Comparison of ENCODE assay signal across 10 cellular contexts in genomic region chrX:136754641-136755040, GRCh38. TPM values are rescaled to one million over a fixed set of nuclear protein-coding genes. Genes with fewer than 3 reads are reported as not detected.
DNase-seq lines count a peak whose midpoint lies in the region; ATAC-seq and TF ChIP-seq lines count a peak whose summit lies in the region.
"Had no signal": no experiment of that assay in that cellular context is flagged by ENCODE, and none has a peak within 500 bp of the region (broad histone marks: within the 10 kb centered on the region; RNA-seq: fewer than 3 reads in every experiment).

No MANE protein-coding gene starts in this region.

- ATAC-seq in HG02678 (IDR thresholded peaks at IDR 0.05; ENCODE audit: unreplicated experiment), result no peak

- H3K4me1 ChIP-seq in right atrium auricular region (peaks cover 0 to 14% of the 10 kb centered on the region in 2 donors), thymus (ENCODE audit: control insufficient read depth, insufficient read depth, low read length) (no peaks in the 10 kb centered on the region), hepatocyte (ENCODE audit: insufficient read depth) (no peaks in the 10 kb centered on the region)
- H3K4me1 ChIP-seq: parathyroid adenoma had no signal

- H3K4me3 ChIP-seq in right atrium auricular region (no peak overlapping the region), thymus (ENCODE audit: low read length) (no peak overlapping the region), hepatocyte (no peak overlapping the region)

- H2AFZ ChIP-seq in hepatocyte, result no peak overlapping the region
- H2AFZ ChIP-seq: parathyroid adenoma had no signal

- TF ChIP-seq CTCF in right atrium auricular region (IDR thresholded peaks at IDR 0.05) (no peak), hepatocyte (IDR thresholded peaks at IDR 0.05; ENCODE audit: poor library complexity) (no peak), RWPE1 (conservative IDR thresholded peaks at IDR 0.05; ENCODE audit: low read depth) (no peak)

- peak; percentile 20 for DNase-seq in stimulated activated CD4-positive, alpha-beta T cell treated with anti-CD3 and anti-CD28 coated beads, Interleukin-15, amount 100 ng/mL, for 24 hours
- DNase-seq in stimulated activated CD4-positive, alpha-beta T cell treated with anti-CD3 and anti-CD28 coated beads, Interleukin-2, amount 100 ng/mL, for 48 hours, result no peak
- peak; percentile 27 for DNase-seq in activated CD4-positive, alpha-beta memory T cell treated with anti-CD3 and anti-CD28 coated beads, Interleukin-2, amount 10 ng/mL, durations not matched to agents 7 days and 5 days
- DNase-seq in right atrium auricular region (ENCODE audit: low spot score) (no peak), hepatocyte (ENCODE audit: low spot score) (no peak), RWPE1 (ENCODE audit: low spot score) (no peak)
- DNase-seq: stimulated activated CD8-positive, alpha-beta memory T cell treated with anti-CD3 and anti-CD28 coated beads, Interleukin-4, amount 100 ng/mL, for 48 hours had no signal

- 24% methylated on average over 3 of the region's 3 CpGs for WGBS in thymus
- WGBS in hepatocyte (ENCODE audit: low lambda C conversion rate, missing lambda C conversion rate), result 75% methylated on average over 3 of the region's 3 CpGs

- H3K36me3 Mint-ChIP-seq in activated CD4-positive, alpha-beta memory T cell treated with anti-CD3 and anti-CD28 coated beads, Interleukin-2, amount 10 ng/mL, durations not matched to agents 7 days and 5 days (ENCODE audit: low read depth), result peaks cover 34% of the 10 kb centered on the region

- H3K9me3 Mint-ChIP-seq in activated CD4-positive, alpha-beta memory T cell treated with anti-CD3 and anti-CD28 coated beads, Interleukin-2, amount 10 ng/mL, durations not matched to agents 7 days and 5 days, result no peaks in the 10 kb centered on the region

- no peak overlapping the region for H3K4me2 ChIP-seq in hepatocyte

- CTCF ChIA-PET in activated CD4-positive, alpha-beta memory T cell treated with anti-CD3 and anti-CD28 coated beads, Interleukin-2, amount 10 ng/mL, durations not matched to agents 7 days and 5 days (lab: Charles Lee), result no interaction called here
- CTCF ChIA-PET in RWPE1 (lab: Yijun Ruan, JAX), result no interaction called here

- H3K9me2 ChIP-seq in hepatocyte (replicated peaks; ENCODE audit: insufficient read depth), result no peaks in the 10 kb centered on the region

- H3K4me1 Mint-ChIP-seq in activated CD4-positive, alpha-beta memory T cell treated with anti-CD3 and anti-CD28 coated beads, Interleukin-2, amount 10 ng/mL, durations not matched to agents 7 days and 5 days, result peaks cover 59% of the 10 kb centered on the region

- H3K27ac ChIP-seq in right atrium auricular region (peak overlapping the region; percentile 0 to 31), thymus (ENCODE audit: low read depth) (peak overlapping the region; percentile 42), hepatocyte (no peak overlapping the region), RWPE1 (no peak overlapping the region)
- H3K27ac ChIP-seq: parathyroid adenoma had no signal

- H3K4me3 Mint-ChIP-seq in activated CD4-positive, alpha-beta memory T cell treated with anti-CD3 and anti-CD28 coated beads, Interleukin-2, amount 10 ng/mL, durations not matched to agents 7 days and 5 days, result no peak overlapping the region

- H3K27me3 ChIP-seq in right atrium auricular region, result no peaks in the 10 kb centered on the region
- no peaks in the 10 kb centered on the region for H3K27me3 ChIP-seq in thymus (ENCODE audit: control insufficient read depth, insufficient read depth)
- H3K27me3 ChIP-seq in hepatocyte, result no peaks in the 10 kb centered on the region

- no peaks in the 10 kb centered on the region for H3K79me2 ChIP-seq in hepatocyte
- H3K79me2 ChIP-seq: parathyroid adenoma had no signal

- no peak overlapping the region for H3K27ac Mint-ChIP-seq in activated CD4-positive, alpha-beta memory T cell treated with anti-CD3 and anti-CD28 coated beads, Interleukin-2, amount 10 ng/mL, durations not matched to agents 7 days and 5 days

- H3K27me3 Mint-ChIP-seq in activated CD4-positive, alpha-beta memory T cell treated with anti-CD3 and anti-CD28 coated beads, Interleukin-2, amount 10 ng/mL, durations not matched to agents 7 days and 5 days, result no peaks in the 10 kb centered on the region

- H3K9me3 ChIP-seq in right atrium auricular region, result no peaks in the 10 kb centered on the region
- H3K9me3 ChIP-seq in thymus (ENCODE audit: control insufficient read depth), result no peaks in the 10 kb centered on the region
- H3K9me3 ChIP-seq in hepatocyte (ENCODE audit: low read depth), result no peaks in the 10 kb centered on the region

- H4K20me1 ChIP-seq in hepatocyte (ENCODE audit: insufficient read depth, poor library complexity, severe bottlenecking), result no peaks in the 10 kb centered on the region

- POLR2A ChIA-PET in activated CD4-positive, alpha-beta memory T cell treated with anti-CD3 and anti-CD28 coated beads, Interleukin-2, amount 10 ng/mL, durations not matched to agents 7 days and 5 days (lab: Charles Lee), result no interaction called here
- POLR2A ChIA-PET in RWPE1 (lab: Yijun Ruan, JAX; ENCODE audit: low non-redundant PET), result no interaction called here

- H3K36me3 ChIP-seq in right atrium auricular region (no peaks in the 10 kb centered on the region), thymus (ENCODE audit: control insufficient read depth, insufficient read depth) (no peaks in the 10 kb centered on the region), hepatocyte (replicated peaks; ENCODE audit: insufficient read depth, low read depth) (no peaks in the 10 kb centered on the region)

RNA-seq across cellular contexts. Expression of gene ARHGEF6, which starts 26.1 kb away (rescaled TPM):
- total RNA-seq in activated CD4-positive, alpha-beta memory T cell treated with anti-CD3 and anti-CD28 coated beads, Interleukin-2, amount 10 ng/mL, durations not matched to agents 7 days and 5 days, result 100 to 1,000 TPM; 119 to 121 TPM
- total RNA-seq in right atrium auricular region (10 to 100 TPM; 41.3 to 45.8 TPM), hepatocyte (2.2 and 3.7 TPM in 2 replicates)
- polyA plus RNA-seq in thymus (37.2 TPM), hepatocyte (2.0 and 3.5 TPM in 2 replicates)

Comparison
In these comparisons a context has a peak if more than half of its experiments do, and no peak if none do; other contexts are left out.
1. DNase-seq: peak in stimulated activated CD4-positive, alpha-beta T cell treated with anti-CD3 and anti-CD28 coated beads, Interleukin-15, amount 100 ng/mL, for 24 hours (single experiment) and activated CD4-positive, alpha-beta memory T cell treated with anti-CD3 and anti-CD28 coated beads, Interleukin-2, amount 10 ng/mL, durations not matched to agents 7 days and 5 days (single experiment); none in stimulated activated CD4-positive, alpha-beta T cell treated with anti-CD3 and anti-CD28 coated beads, Interleukin-2, amount 100 ng/mL, for 48 hours (0 of 2), right atrium auricular region (single experiment), hepatocyte (single experiment) and RWPE1 (single experiment).
2. H3K27ac ChIP-seq: peak in right atrium auricular region (2 of 2) and thymus (single experiment); none in hepatocyte (single experiment) and RWPE1 (single experiment).